16 cellular contexts compared by ENCODE assay signal in the genomic region with DNA sequence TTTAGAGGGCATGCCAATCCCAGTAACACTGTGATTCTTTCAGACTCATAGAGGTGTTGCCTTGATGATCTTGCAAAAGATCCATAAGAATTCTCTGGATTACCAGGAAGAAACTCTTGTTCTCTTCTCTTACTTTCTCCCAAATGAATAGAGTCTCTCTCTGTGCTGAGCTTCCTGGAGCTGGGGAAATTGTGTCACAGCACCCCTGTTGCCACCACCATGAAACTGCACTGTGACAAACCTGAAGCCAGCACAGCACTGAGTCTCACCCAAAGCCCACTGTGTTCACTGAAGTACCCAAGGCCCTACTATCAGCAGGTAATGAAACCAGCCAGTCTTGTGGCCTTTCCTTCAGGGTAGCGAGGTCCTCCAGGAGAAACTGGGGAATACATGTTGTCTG.
DNase-seq lines count a peak whose midpoint lies in the region; ATAC-seq and TF ChIP-seq lines count a peak whose summit lies in the region.
"Had no signal": no experiment of that assay in that cellular context is flagged by ENCODE, and none has a peak within 500 bp of the region (broad histone marks: within the 10 kb centered on the region; RNA-seq: fewer than 3 reads in every experiment).

No MANE protein-coding gene starts in this region.

- H3K27me3 ChIP-seq in H9 (ENCODE audit: insufficient read depth, low read length) (no peaks in the 10 kb centered on the region), mesendoderm (ENCODE audit: insufficient read depth, low read length, poor library complexity) (no peaks in the 10 kb centered on the region), trophoblast cell (ENCODE audit: insufficient read depth, low read length) (no peaks in the 10 kb centered on the region), tibial artery (no peaks in the 10 kb centered on the region)

- H3K9me3 Mint-ChIP-seq in H9: peaks cover 66 to 87% of the 10 kb centered on the region in 2 experiments
- H3K9me3 Mint-ChIP-seq in WTC11: peaks cover 4% of the 10 kb centered on the region; the same call in 1 of the 2 replicates
- H3K9me3 Mint-ChIP-seq in activated T-cell treated with anti-CD3 and anti-CD28 coated beads, Interleukin-2, amount 50 U/mL, for 4 hours: no peaks in the 10 kb centered on the region

- H3K4me1 ChIP-seq in H9 (ENCODE audit: insufficient read depth, low read length) (no peaks in the 10 kb centered on the region), mesendoderm (ENCODE audit: control insufficient read depth, low read depth, low read length) (no peaks in the 10 kb centered on the region), trophoblast cell (ENCODE audit: control insufficient read depth in 1 of 2, insufficient read depth in 2 of 2, low read length in 2 of 2) (no peaks in the 10 kb centered on the region), tibial artery (no peaks in the 10 kb centered on the region)
- H3K4me1 ChIP-seq: BLaER1 treated with 17β-estradiol and CSF1 and Interleukin-3, amounts not matched to agents 10 nM and 100 nM had no signal

- peaks cover 0 to 4% (median 0%) of the 10 kb centered on the region in 3 experiments; a peak in 1 of 7 replicates for H3K36me3 Mint-ChIP-seq in H9 (ENCODE audit: insufficient read depth in 1 of 3, low read depth in 3 of 3)
- no peaks in the 10 kb centered on the region for H3K36me3 Mint-ChIP-seq in WTC11
- H3K36me3 Mint-ChIP-seq in activated T-cell treated with anti-CD3 and anti-CD28 coated beads, Interleukin-2, amount 50 U/mL, for 4 hours (ENCODE audit: insufficient read depth): no peaks in the 10 kb centered on the region
- H3K36me3 Mint-ChIP-seq: CD8-positive, alpha-beta memory T cell had no signal

- H2BK5ac ChIP-seq in H9 (ENCODE audit: insufficient read length, low read length) (no peak overlapping the region), mesendoderm (ENCODE audit: low read length) (no peak overlapping the region), trophoblast cell (ENCODE audit: low read depth, low read length, poor library complexity) (no peak overlapping the region)

- CTCF ChIA-PET in WTC11 (lab: Charles Lee): interaction anchor here (1.0 to 1.2 kb wide), 2 partner anchors 264 to 559 kb away, joined by 3 to 6 read pairs; no protein-coding TSS in a partner anchor

- H3K79me1 ChIP-seq in H9 (ENCODE audit: insufficient read depth, low read depth, low read length, poor library complexity, severe bottlenecking) (no peaks in the 10 kb centered on the region), mesendoderm (ENCODE audit: low read length) (no peaks in the 10 kb centered on the region), trophoblast cell (ENCODE audit: low read length) (no peaks in the 10 kb centered on the region)

- H3K4me2 ChIP-seq in H9 (ENCODE audit: insufficient read depth, insufficient read length, low read length) (no peak overlapping the region), mesendoderm (ENCODE audit: low read length) (no peak overlapping the region), trophoblast cell (ENCODE audit: low read length) (no peak overlapping the region)
- H3K4me2 ChIP-seq: BLaER1 treated with 17β-estradiol and CSF1 and Interleukin-3, amounts not matched to agents 10 nM and 100 nM had no signal

- no CpG with 5 or more reads among the region's 1 CpG for WGBS in H9 (ENCODE audit: extremely low coverage, insufficient read length, low lambda C conversion rate)
- no CpG with 5 or more reads among the region's 1 CpG for WGBS in mesendoderm (ENCODE audit: extremely low coverage, insufficient coverage, low lambda C conversion rate)
- WGBS in trophoblast cell (ENCODE audit: extremely low coverage, insufficient coverage, insufficient read length): no CpG with 5 or more reads among the region's 1 CpG

- no peak overlapping the region for H2BK20ac ChIP-seq in H9 (ENCODE audit: low read depth, low read length, poor library complexity, severe bottlenecking)

- no peak overlapping the region for H3K14ac ChIP-seq in H9 (ENCODE audit: insufficient read depth, low read length)
- H3K14ac ChIP-seq in trophoblast cell (ENCODE audit: low read length): no peak overlapping the region

- H3K9me3 ChIP-seq in H9 (ENCODE audit: control insufficient read depth, low read depth, low read length) (peaks cover 29% of the 10 kb centered on the region), trophoblast cell (ENCODE audit: insufficient read depth, low read depth, low read length) (no peaks in the 10 kb centered on the region), tibial artery (no peaks in the 10 kb centered on the region)
- H3K9me3 ChIP-seq: BLaER1 treated with 17β-estradiol and CSF1 and Interleukin-3, amounts not matched to agents 10 nM and 100 nM had no signal

- no peak overlapping the region for H4K5ac ChIP-seq in H9 (ENCODE audit: insufficient read length, low read depth, low read length)
- H4K5ac ChIP-seq in mesendoderm (ENCODE audit: low read length): no peak overlapping the region

- H3K4me3 ChIP-seq in mesendoderm (ENCODE audit: low read length): no peak overlapping the region
- H3K4me3 ChIP-seq in trophoblast cell (ENCODE audit: low read depth, low read length): no peak overlapping the region
- no peak overlapping the region for H3K4me3 ChIP-seq in tibial artery
- H3K4me3 ChIP-seq: BLaER1 treated with 17β-estradiol and CSF1 and Interleukin-3, amounts not matched to agents 10 nM and 100 nM had no signal

- intact Hi-C loops in tibial artery (cut with DNase I; ENCODE audit: low total_unique reads): no loop called here

- no peak overlapping the region for H3K27ac ChIP-seq in H9 (ENCODE audit: insufficient read length, low read depth, low read length)
- H3K27ac ChIP-seq in mesendoderm (ENCODE audit: low read depth, low read length): no peak overlapping the region
- H3K27ac ChIP-seq in trophoblast cell (ENCODE audit: low read depth, low read length): no peak overlapping the region
- H3K27ac ChIP-seq in tibial artery: no peak overlapping the region
- H3K27ac ChIP-seq: BLaER1 treated with 17β-estradiol and CSF1 and Interleukin-3, amounts not matched to agents 10 nM and 100 nM had no signal

- H3K36me3 ChIP-seq in mesendoderm (ENCODE audit: control insufficient read depth, insufficient read depth, low read length) (no peaks in the 10 kb centered on the region), trophoblast cell (ENCODE audit: control insufficient read depth in 1 of 2, insufficient read depth in 2 of 2, low read length in 2 of 2) (no peaks in the 10 kb centered on the region), tibial artery (no peaks in the 10 kb centered on the region)
- H3K36me3 ChIP-seq: BLaER1 treated with 17β-estradiol and CSF1 and Interleukin-3, amounts not matched to agents 10 nM and 100 nM had no signal

- no peaks in the 10 kb centered on the region for H4K20me1 ChIP-seq in H9 (ENCODE audit: control insufficient read depth, insufficient read depth, insufficient read length)
- H4K20me1 ChIP-seq: BLaER1 treated with 17β-estradiol and CSF1 and Interleukin-3, amounts not matched to agents 10 nM and 100 nM had no signal

- no peak overlapping the region for H2BK15ac ChIP-seq in H9 (ENCODE audit: low read depth, low read length)
- H2BK15ac ChIP-seq in mesendoderm (replicated peaks; ENCODE audit: low read depth): no peak overlapping the region

- no peak overlapping the region for H2BK120ac ChIP-seq in H9 (ENCODE audit: low read depth, low read length, poor library complexity, severe bottlenecking)
- H2BK120ac ChIP-seq in mesendoderm (ENCODE audit: low read depth, low read length): no peak overlapping the region
- no peak overlapping the region for H2BK120ac ChIP-seq in trophoblast cell (ENCODE audit: insufficient read depth, low read length, poor library complexity)

- H2AK5ac ChIP-seq in H9 (ENCODE audit: insufficient read length, low read length) (no peak overlapping the region), mesendoderm (ENCODE audit: low read length) (no peak overlapping the region), trophoblast cell (ENCODE audit: low read length) (no peak overlapping the region)

- H3K27ac Mint-ChIP-seq in H9 (no peak overlapping the region), WTC11 (no peak overlapping the region)
- H3K27ac Mint-ChIP-seq: B cell; CD8-positive, alpha-beta memory T cell; IgD-negative memory B cell had no signal

- H2AFZ ChIP-seq in H9 (ENCODE audit: low read length): no peak overlapping the region
- H2AFZ ChIP-seq in trophoblast cell (ENCODE audit: insufficient read depth, low read length, poor library complexity): no peak overlapping the region

- ATAC-seq in WTC11: peak; percentile 83
- ATAC-seq in activated T-cell treated with anti-CD3 and anti-CD28 coated beads, Interleukin-2, amount 50 U/mL, for 4 hours: no peak

- no peak overlapping the region for H4K12ac ChIP-seq in trophoblast cell (ENCODE audit: low read depth, low read length)

- H3K4me3 Mint-ChIP-seq in H9 (no peak overlapping the region), WTC11 (no peak overlapping the region)
- no peak overlapping the region for H3K4me3 Mint-ChIP-seq in activated T-cell treated with anti-CD3 and anti-CD28 coated beads, Interleukin-2, amount 50 U/mL, for 4 hours
- H3K4me3 Mint-ChIP-seq: B cell; CD8-positive, alpha-beta memory T cell; IgD-negative memory B cell had no signal

- no peak overlapping the region for H4K8ac ChIP-seq in H9 (replicated peaks; ENCODE audit: insufficient read length, low read depth, low read length)
- H4K8ac ChIP-seq in mesendoderm (ENCODE audit: low read depth, low read length): no peak overlapping the region
- H4K8ac ChIP-seq in trophoblast cell (ENCODE audit: low read depth, low read length): no peak overlapping the region

- no peaks in the 10 kb centered on the region for H3K79me2 ChIP-seq in H9 (ENCODE audit: insufficient read depth, low read length)
- no peaks in the 10 kb centered on the region for H3K79me2 ChIP-seq in mesendoderm (ENCODE audit: control insufficient read depth, insufficient read depth, low read length)
- no peaks in the 10 kb centered on the region for H3K79me2 ChIP-seq in trophoblast cell (ENCODE audit: control insufficient read depth, insufficient read depth, low read length, poor library complexity)

- H3K23ac ChIP-seq in H9 (ENCODE audit: insufficient read length, low read depth, low read length) (no peak overlapping the region), mesendoderm (ENCODE audit: low read length) (no peak overlapping the region), trophoblast cell (ENCODE audit: low read length) (no peak overlapping the region)

- H3K27me3 Mint-ChIP-seq in H9 (ENCODE audit: low read depth): no peaks in the 10 kb centered on the region; the same call in none of the 2 replicates
- no peaks in the 10 kb centered on the region for H3K27me3 Mint-ChIP-seq in WTC11 (ENCODE audit: low read depth)
- no peaks in the 10 kb centered on the region for H3K27me3 Mint-ChIP-seq in activated T-cell treated with anti-CD3 and anti-CD28 coated beads, Interleukin-2, amount 50 U/mL, for 4 hours (ENCODE audit: low read depth)
- H3K27me3 Mint-ChIP-seq: B cell, IgD-negative memory B cell had no signal

- DNase-seq in ELF-1 (ENCODE audit: low read depth, low spot score): peak; percentile 13
- DNase-seq in H9: no peak
- DNase-seq in WTC11 (ENCODE audit: low spot score): no peak
- DNase-seq in mesendoderm: peak; percentile 5
- DNase-seq in stimulated activated CD4-positive, alpha-beta T cell treated with anti-CD3 and anti-CD28 coated beads, Interleukin-15, amount 100 ng/mL, for 24 hours: no peak
- DNase-seq in trophoblast cell: no peak
- DNase-seq in tibial artery: no peak
- no peak for DNase-seq in activated T-cell treated with anti-CD3 and anti-CD28 coated beads, Interleukin-2, amount 50 U/mL, for 4 hours
- DNase-seq: CD8-positive, alpha-beta memory T cell; COR-L47; GF-D8; H7; KBM-7 had no signal

- H2BK12ac ChIP-seq in H9 (ENCODE audit: insufficient read length, low read depth, low read length): no peak overlapping the region
- no peak overlapping the region for H2BK12ac ChIP-seq in trophoblast cell (ENCODE audit: low read length)

- TF ChIP-seq CTCF in H9 (conservative IDR thresholded peaks at IDR 0.05): peak; percentile 23; the same call in 1 of the 3 replicates
- TF ChIP-seq CTCF in WTC11 (IDR thresholded peaks at IDR 0.05): no peak
- no peak for TF ChIP-seq CTCF in tibial artery (IDR thresholded peaks at IDR 0.05)

- H4K91ac ChIP-seq in H9 (ENCODE audit: insufficient read length, low read depth, low read length) (no peak overlapping the region), trophoblast cell (ENCODE audit: low read depth, low read length) (no peak overlapping the region)

- H3K23me2 ChIP-seq in H9 (ENCODE audit: insufficient read length, low read depth, low read length, poor library complexity, severe bottlenecking): no peaks in the 10 kb centered on the region

- H3K56ac ChIP-seq in H9 (ENCODE audit: insufficient read length, low read depth, low read length) (no peak overlapping the region), mesendoderm (ENCODE audit: low read length) (no peak overlapping the region)

- H3K4me1 Mint-ChIP-seq in H9 (peaks cover 0 to 2% of the 10 kb centered on the region in 2 experiments; a peak in 2 of 4 replicates), WTC11 (no peaks in the 10 kb centered on the region)
- H3K4me1 Mint-ChIP-seq in activated T-cell treated with anti-CD3 and anti-CD28 coated beads, Interleukin-2, amount 50 U/mL, for 4 hours (ENCODE audit: low read depth): no peaks in the 10 kb centered on the region
- H3K4me1 Mint-ChIP-seq: B cell; CD8-positive, alpha-beta memory T cell; IgD-negative memory B cell had no signal

- H3K18ac ChIP-seq in H9 (ENCODE audit: insufficient read length, low read depth, low read length): no peak overlapping the region
- H3K18ac ChIP-seq in mesendoderm (ENCODE audit: low read length): no peak overlapping the region
- H3K18ac ChIP-seq in trophoblast cell (ENCODE audit: low read length): no peak overlapping the region

- H3K9ac ChIP-seq in H9 (ENCODE audit: extremely low read depth, insufficient read length, low read length) (no peak overlapping the region), mesendoderm (ENCODE audit: low read length) (no peak overlapping the region), trophoblast cell (ENCODE audit: low read length) (no peak overlapping the region)
- H3K9ac ChIP-seq: BLaER1 treated with 17β-estradiol and CSF1 and Interleukin-3, amounts not matched to agents 10 nM and 100 nM had no signal

- H3T11ph ChIP-seq in H9 (ENCODE audit: low read length): no peak overlapping the region

- POLR2A ChIA-PET in WTC11 (lab: Charles Lee): no interaction called here

- no peak overlapping the region for H3K4ac ChIP-seq in H9 (ENCODE audit: low read depth, low read length)
- H3K4ac ChIP-seq in mesendoderm (ENCODE audit: low read depth, low read length): no peak overlapping the region
- no peak overlapping the region for H3K4ac ChIP-seq in trophoblast cell (ENCODE audit: low read depth, low read length)

Comparison
In these comparisons a context has a peak if more than half of its experiments do, and no peak if none do; other contexts are left out.
1. DNase-seq: peak in ELF-1 (single experiment) and mesendoderm (single experiment); none in H9 (single experiment), WTC11 (single experiment), stimulated activated CD4-positive, alpha-beta T cell treated with anti-CD3 and anti-CD28 coated beads, Interleukin-15, amount 100 ng/mL, for 24 hours (single experiment), trophoblast cell (0 of 2), tibial artery (0 of 2) and activated T-cell treated with anti-CD3 and anti-CD28 coated beads, Interleukin-2, amount 50 U/mL, for 4 hours (single experiment).